In the genomic region with DNA sequence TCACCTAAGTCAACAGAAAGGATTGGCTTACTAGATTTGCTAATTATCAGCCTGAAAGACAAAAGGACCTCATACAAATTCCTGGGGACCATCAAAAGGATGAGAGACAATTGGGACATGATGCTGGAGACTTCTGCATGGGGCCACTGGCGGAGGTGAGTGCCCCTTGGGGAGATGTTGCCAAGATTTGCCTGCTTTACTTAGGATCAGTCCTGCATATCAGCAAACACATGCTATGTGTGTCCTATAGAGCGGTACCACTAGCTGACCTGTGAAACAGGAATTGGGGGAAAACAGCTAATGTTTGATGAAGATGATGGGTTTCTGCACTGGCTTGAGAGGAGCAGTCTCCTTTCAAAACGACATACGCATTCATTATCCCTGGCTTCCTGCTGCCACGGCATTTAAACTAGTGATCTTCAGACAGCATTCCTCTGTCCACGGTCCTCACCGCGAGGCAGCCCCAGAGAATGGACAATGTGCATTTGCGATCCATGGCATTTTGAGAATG, we compare ENCODE assay signal across 17 cellular contexts.
DNase-seq lines count a peak whose midpoint lies in the region; ATAC-seq, FAIRE-seq and TF ChIP-seq lines count a peak whose summit lies in the region.
"Had no signal": no experiment of that assay in that cellular context is flagged by ENCODE, and none has a peak within 500 bp of the region (broad histone marks: within the 10 kb centered on the region; RNA-seq: fewer than 3 reads in every experiment).

No MANE protein-coding gene starts in this region.

- DNase-seq in cardiac muscle cell (ENCODE audit: low read depth in 1 of 2, low spot score in 1 of 2) (peak; percentile 26 to 70), cardiac septum (ENCODE audit: low spot score) (no peak), astrocyte of the hippocampus (ENCODE audit: low read depth, low spot score) (peak; percentile 63), urothelium cell line (ENCODE audit: low spot score) (no peak), mucosa of descending colon (no peak), suprapubic skin (ENCODE audit: low spot score in 2 of 2) (no peak)
- DNase-seq: activated CD4-positive, alpha-beta memory T cell treated with anti-CD3 and anti-CD28 coated beads, Interleukin-2, amount 10 ng/mL, durations not matched to agents 7 days and 5 days; activated naive CD8-positive, alpha-beta T cell treated with anti-CD3 and anti-CD28 coated beads, Interleukin-2, amount 50 U/mL, for 24 hours; GOT3; left lung; NCI-H2171; psoas muscle; stimulated activated naive CD8-positive, alpha-beta T cell treated with anti-CD3 and anti-CD28 coated beads, Interleukin-15, amount 100 ng/mL, for 72 hours had no signal

- ATAC-seq in GM21515 (IDR thresholded peaks at IDR 0.05; ENCODE audit: unreplicated experiment), result no peak
- ATAC-seq in mucosa of descending colon, result no peak
- ATAC-seq: activated naive CD8-positive, alpha-beta T cell treated with anti-CD3 and anti-CD28 coated beads, Interleukin-2, amount 50 U/mL, for 24 hours; left lung; psoas muscle; stimulated activated naive CD8-positive, alpha-beta T cell treated with anti-CD3 and anti-CD28 coated beads, Interleukin-15, amount 100 ng/mL, for 72 hours had no signal

- TF ChIP-seq CTCF in cardiac muscle cell (IDR thresholded peaks at IDR 0.05; ENCODE audit: low read depth, low read length), result no peak
- no peak for TF ChIP-seq CTCF in mucosa of descending colon (IDR thresholded peaks at IDR 0.05)
- no peak for TF ChIP-seq CTCF in suprapubic skin (IDR thresholded peaks at IDR 0.05)

- H3K27me3 ChIP-seq in cardiac muscle cell (no peaks in the 10 kb centered on the region), iPS-18a (ENCODE audit: control insufficient read depth, insufficient read depth, low read length) (no peaks in the 10 kb centered on the region), suprapubic skin (no peaks in the 10 kb centered on the region)
- H3K27me3 ChIP-seq: left lung had no signal

- TF ChIP-seq POLR2A in suprapubic skin (IDR thresholded peaks at IDR 0.05), result no peak

- intact Hi-C loops in cardiac septum (cut with DNase I) (no loop called here), mucosa of descending colon (cut with DNase I, micrococcal nuclease) (loop anchor here in 1 of 2 donors (10.0 kb wide), 1 partner anchor 229 kb away; no protein-coding TSS in a partner anchor)

- no peak for TF ChIP-seq EP300 in suprapubic skin (IDR thresholded peaks at IDR 0.05)

- H3K4me1 ChIP-seq in cardiac muscle cell (ENCODE audit: low read depth) (no peaks in the 10 kb centered on the region), iPS-18a (ENCODE audit: control insufficient read depth, low read depth, low read length) (peaks cover 42% of the 10 kb centered on the region), mucosa of descending colon (ENCODE audit: low read depth) (peaks cover 7% of the 10 kb centered on the region), suprapubic skin (no peaks in the 10 kb centered on the region)
- H3K4me1 ChIP-seq: left lung, psoas muscle had no signal

- no peak overlapping the region for H3K4me3 ChIP-seq in cardiac muscle cell
- H3K4me3 ChIP-seq in iPS-18a (ENCODE audit: low read length), result peak overlapping the region; percentile 31
- H3K4me3 ChIP-seq in mucosa of descending colon, result no peak overlapping the region
- no peak overlapping the region for H3K4me3 ChIP-seq in suprapubic skin
- H3K4me3 ChIP-seq: left lung, psoas muscle had no signal

- H3K36me3 ChIP-seq in cardiac muscle cell, result no peaks in the 10 kb centered on the region
- H3K36me3 ChIP-seq in iPS-18a (ENCODE audit: control insufficient read depth, low read depth, low read length), result no peaks in the 10 kb centered on the region
- H3K36me3 ChIP-seq in mucosa of descending colon (ENCODE audit: low read depth), result no peaks in the 10 kb centered on the region
- no peaks in the 10 kb centered on the region for H3K36me3 ChIP-seq in suprapubic skin
- H3K36me3 ChIP-seq: left lung had no signal

- H3K27ac ChIP-seq in cardiac muscle cell (no peak overlapping the region), iPS-18a (ENCODE audit: low read length) (peak overlapping the region; percentile 6), suprapubic skin (no peak overlapping the region)
- H3K27ac ChIP-seq: epithelial cell of prostate, left lung, psoas muscle had no signal

- no peak overlapping the region for H3K9ac ChIP-seq in iPS-18a (ENCODE audit: low read length)

- FAIRE-seq in urothelium cell line (lab: Jason Lieb, UNC), result peak; percentile 95
- FAIRE-seq: colon had no signal

- no peaks in the 10 kb centered on the region for H3K9me3 ChIP-seq in cardiac muscle cell (ENCODE audit: low read depth)
- no peaks in the 10 kb centered on the region for H3K9me3 ChIP-seq in iPS-18a (ENCODE audit: control insufficient read depth, low read depth, low read length)
- H3K9me3 ChIP-seq in mucosa of descending colon, result no peaks in the 10 kb centered on the region
- no peaks in the 10 kb centered on the region for H3K9me3 ChIP-seq in suprapubic skin
- H3K9me3 ChIP-seq: left lung, psoas muscle had no signal

- WGBS in suprapubic skin, result 63% methylated on average over 9 of the region's 9 CpGs

Comparison
In these comparisons a context has a peak if more than half of its experiments do, and no peak if none do; other contexts are left out.
1. DNase-seq: peak in cardiac muscle cell (2 of 2) and astrocyte of the hippocampus (single experiment); none in cardiac septum (single experiment), urothelium cell line (single experiment), mucosa of descending colon (0 of 3) and suprapubic skin (0 of 2).